In the genomic region with DNA sequence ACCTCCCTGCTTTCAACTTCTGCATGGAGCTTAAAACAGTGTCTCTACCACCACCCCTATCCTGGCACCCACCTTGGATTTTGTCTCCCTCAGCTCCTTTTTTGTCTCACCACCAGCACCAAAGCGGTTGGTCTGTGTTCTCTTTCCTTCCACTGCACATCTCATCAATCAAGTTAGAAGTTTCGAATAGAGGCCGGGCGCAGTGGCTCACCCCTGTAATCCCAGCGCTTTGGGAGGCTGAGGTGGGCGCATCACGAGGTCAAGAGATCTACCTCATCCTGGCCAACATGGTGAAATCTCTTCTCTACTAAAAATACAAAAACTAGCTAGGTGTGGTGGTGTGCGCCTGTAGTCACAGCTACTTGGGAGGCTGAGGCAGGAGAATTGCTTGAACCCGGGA, we compare ENCODE assay signal across 33 cellular contexts.
"Had no signal": no experiment of that assay in that cellular context is flagged by ENCODE, and none has a peak within 500 bp of the region (broad histone marks: within the 10 kb centered on the region; RNA-seq: fewer than 3 reads in every experiment).

No MANE protein-coding gene starts in this region.

- DNase-seq: Karpas-422, Kasumi-1, KBM-7, KG1, MG63, MM.1S, NCI-H1048, NCI-H1092, NCI-H1092 treated with DMSO at 0.1 percent for 48 hours, NCI-H1105, NCI-H1105 treated with DMSO at 0.1 percent for 48 hours, NCI-H1417, NCI-H1417 treated with DMSO at 0.1 percent for 48 hours, NCI-H1436, NCI-H1436 treated with DMSO at 0.1 percent for 48 hours, NCI-H146, NCI-H1694, NCI-H1694 treated with DMSO at 0.1 percent for 48 hours, NCI-H187, NCI-H187 treated with DMSO at 0.1 percent for 48 hours, NCI-H1930, NCI-H2029, NCI-H2029 treated with DMSO at 0.1 percent for 48 hours, NCI-H2081, NCI-H2081 treated with DMSO at 0.1 percent for 48 hours, NCI-H2107, NCI-H2171, NCI-H2171 treated with DMSO at 0.1 percent for 48 hours, NCI-H2227 treated with DMSO at 0.1 percent for 48 hours, NCI-H226, NCI-H345, NCI-H446, NCI-H446 treated with DMSO at 0.1 percent for 48 hours had no signal
